Comparison of ENCODE assay signal across 2 cellular contexts in genomic region chr15:35159170-35159569, GRCh38.
TF ChIP-seq lines count a peak whose summit lies in the region.

No MANE protein-coding gene starts in this region.

TF ChIP-seq in A549, 52 proteins besides CTCF, POLR2A, EP300 and RAD21:
- no peak for TF ChIP-seq SREBF2 (IDR thresholded peaks at IDR 0.05)
- no peak for TF ChIP-seq SMC3 (IDR thresholded peaks at IDR 0.05)
- no peak for TF ChIP-seq RNF2 (IDR thresholded peaks at IDR 0.05; ENCODE audit: borderline replicate concordance, low read depth)
- peak; percentile 90 for TF ChIP-seq MAFK (IDR thresholded peaks at IDR 0.05; ENCODE audit: partially characterized antibody)
- TF ChIP-seq PHF8 (IDR thresholded peaks at IDR 0.05; ENCODE audit: borderline replicate concordance, low read depth) = no peak

TF ChIP-seq in K562, 482 proteins besides CTCF, POLR2A, EP300 and RAD21:
- TF ChIP-seq C11orf30 (IDR thresholded peaks at IDR 0.05; ENCODE audit: low read depth) (peak; percentile 86), MAFG (tag; conservative IDR thresholded peaks at IDR 0.05) (peak; percentile 79), MAFF (IDR thresholded peaks at IDR 0.05; ENCODE audit: low read length) (peak; percentile 84), PRMT5 (CRISPR knock-in tag; IDR thresholded peaks at IDR 0.05) (no peak), ZNF316 (IDR thresholded peaks at IDR 0.05) (peak; percentile 94), MAFK (IDR thresholded peaks at IDR 0.05; ENCODE audit: low read length) (peak; percentile 67)
- TF ChIP-seq, protein P1, sequence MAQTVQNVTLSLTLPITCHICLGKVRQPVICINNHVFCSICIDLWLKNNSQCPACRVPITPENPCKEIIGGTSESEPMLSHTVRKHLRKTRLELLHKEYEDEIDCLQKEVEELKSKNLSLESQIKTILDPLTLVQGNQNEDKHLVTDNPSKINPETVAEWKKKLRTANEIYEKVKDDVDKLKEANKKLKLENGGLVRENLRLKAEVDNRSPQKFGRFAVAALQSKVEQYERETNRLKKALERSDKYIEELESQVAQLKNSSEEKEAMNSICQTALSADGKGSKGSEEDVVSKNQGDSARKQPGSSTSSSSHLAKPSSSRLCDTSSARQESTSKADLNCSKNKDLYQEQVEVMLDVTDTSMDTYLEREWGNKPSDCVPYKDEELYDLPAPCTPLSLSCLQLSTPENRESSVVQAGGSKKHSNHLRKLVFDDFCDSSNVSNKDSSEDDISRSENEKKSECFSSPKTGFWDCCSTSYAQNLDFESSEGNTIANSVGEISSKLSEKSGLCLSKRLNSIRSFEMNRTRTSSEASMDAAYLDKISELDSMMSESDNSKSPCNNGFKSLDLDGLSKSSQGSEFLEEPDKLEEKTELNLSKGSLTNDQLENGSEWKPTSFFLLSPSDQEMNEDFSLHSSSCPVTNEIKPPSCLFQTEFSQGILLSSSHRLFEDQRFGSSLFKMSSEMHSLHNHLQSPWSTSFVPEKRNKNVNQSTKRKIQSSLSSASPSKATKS (CRISPR knock-in tag; IDR thresholded peaks at IDR 0.05) = no peak
